In genomic region chr5:131392461-131393095, GRCh38 we compare ENCODE assay signal across 14 cellular contexts.
DNase-seq lines count a peak whose midpoint lies in the region; ATAC-seq and TF ChIP-seq lines count a peak whose summit lies in the region.
"Had no signal": no experiment of that assay in that cellular context is flagged by ENCODE, and none has a peak within 500 bp of the region (broad histone marks: within the 10 kb centered on the region; RNA-seq: fewer than 3 reads in every experiment).

No MANE protein-coding gene starts in this region.

- no peak for TF ChIP-seq CTCF in CD8-positive, alpha-beta T cell (IDR thresholded peaks at IDR 0.05)

- H3K4me1 ChIP-seq in CD8-positive, alpha-beta T cell (ENCODE audit: insufficient read depth, low read length), result peaks cover 73% of the 10 kb centered on the region
- H3K4me1 ChIP-seq: breast epithelium, foreskin keratinocyte had no signal

- no peaks in the 10 kb centered on the region for H3K9me3 ChIP-seq in CD8-positive, alpha-beta T cell (ENCODE audit: low read length)
- no peaks in the 10 kb centered on the region for H3K9me3 ChIP-seq in SK-N-MC (ENCODE audit: low read depth, low read length)
- H3K9me3 ChIP-seq: breast epithelium, thoracic aorta had no signal

- no peaks in the 10 kb centered on the region for H3K27me3 Mint-ChIP-seq in CD8-positive, alpha-beta T cell (ENCODE audit: low read depth)
- no peaks in the 10 kb centered on the region for H3K27me3 Mint-ChIP-seq in natural killer cell treated with Interleukin-12 subunit alpha and Interleukin-12 subunit beta and Interleukin-15 and Interleukin-18, amount 100 ng/mL, for 72 hours

- H3K9me3 Mint-ChIP-seq in CD8-positive, alpha-beta T cell, result no peaks in the 10 kb centered on the region
- H3K9me3 Mint-ChIP-seq in natural killer cell treated with Interleukin-12 subunit alpha and Interleukin-12 subunit beta and Interleukin-15 and Interleukin-18, amount 100 ng/mL, for 72 hours, result no peaks in the 10 kb centered on the region

- intact Hi-C loops in CD8-positive, alpha-beta T cell (cut with DNase I, micrococcal nuclease), result loop anchor here in 1 of 2 experiments (5.0 kb wide), 1 partner anchor 35 kb away; no protein-coding TSS in a partner anchor

- peaks cover 82% of the 10 kb centered on the region for H3K4me1 Mint-ChIP-seq in CD8-positive, alpha-beta T cell (ENCODE audit: low read depth)
- peaks cover 47 to 71% of the 10 kb centered on the region in 2 donors for H3K4me1 Mint-ChIP-seq in natural killer cell treated with Interleukin-12 subunit alpha and Interleukin-12 subunit beta and Interleukin-15 and Interleukin-18, amount 100 ng/mL, for 72 hours (ENCODE audit: low read depth in 2 of 2)

- no peak overlapping the region for H3K9ac ChIP-seq in SK-N-MC (ENCODE audit: insufficient read length)

- POLR2A ChIA-PET in CD8-positive, alpha-beta T cell (lab: Charles Lee), result interaction anchor here (0.5 to 1.2 kb wide), 4 partner anchors 8 to 128 kb away, joined by 3 to 4 read pairs (median 3); partner anchors contain the start of gene CDC42SE2

- no peak overlapping the region for H3K4me3 ChIP-seq in CD8-positive, alpha-beta T cell (ENCODE audit: low read depth, low read length)
- H3K4me3 ChIP-seq in SK-N-MC, result no peak overlapping the region
- H3K4me3 ChIP-seq: breast epithelium had no signal

- no peaks in the 10 kb centered on the region for H3K27me3 ChIP-seq in CD8-positive, alpha-beta T cell (ENCODE audit: insufficient read depth, low read length)
- H3K27me3 ChIP-seq: breast epithelium, foreskin keratinocyte had no signal

- peaks cover 94% of the 10 kb centered on the region for H3K36me3 Mint-ChIP-seq in CD8-positive, alpha-beta T cell
- peaks cover 42% of the 10 kb centered on the region for H3K36me3 Mint-ChIP-seq in natural killer cell treated with Interleukin-12 subunit alpha and Interleukin-12 subunit beta and Interleukin-15 and Interleukin-18, amount 100 ng/mL, for 72 hours

- peaks cover 60% of the 10 kb centered on the region for H3K36me3 ChIP-seq in CD8-positive, alpha-beta T cell (ENCODE audit: insufficient read depth, low read length)
- H3K36me3 ChIP-seq in SK-N-MC (ENCODE audit: insufficient read depth, low read length), result peaks cover 82% of the 10 kb centered on the region
- H3K36me3 ChIP-seq: breast epithelium, thoracic aorta had no signal

- peak overlapping the region; percentile 50 for H3K27ac ChIP-seq in CD8-positive, alpha-beta T cell (ENCODE audit: low read depth, low read length)
- 0 out of 2 replicates have a peak overlapping the region, but pooled peaks have one; percentile 66 for H3K27ac ChIP-seq in SK-N-MC
- H3K27ac ChIP-seq: breast epithelium, foreskin keratinocyte had no signal

- no peak for DNase-seq in CD8-positive, alpha-beta T cell
- DNase-seq in SK-N-MC (ENCODE audit: low read depth, low spot score) (no peak), NCI-H2081 treated with DMSO at 0.1 percent for 48 hours (lab: John Stamatoyannopoulos, UW) (no peak)
- DNase-seq in central memory CD4-positive, alpha-beta T cell, result peak; percentile 37
- DNase-seq in natural killer cell treated with Interleukin-12 subunit alpha and Interleukin-12 subunit beta and Interleukin-15 and Interleukin-18, amount 100 ng/mL, for 72 hours (ENCODE audit: low spot score), result no peak
- DNase-seq: DND-41; foreskin keratinocyte; Karpas-422; NCI-H1417; stimulated activated CD4-positive, alpha-beta T cell treated with anti-CD3 and anti-CD28 coated beads, Interleukin-15, amount 100 ng/mL, for 24 hours had no signal

- no peak for ATAC-seq in CD8-positive, alpha-beta T cell
- no peak for ATAC-seq in natural killer cell treated with Interleukin-12 subunit alpha and Interleukin-12 subunit beta and Interleukin-15 and Interleukin-18, amount 100 ng/mL, for 72 hours
- ATAC-seq in HG03159 (IDR thresholded peaks at IDR 0.05; ENCODE audit: unreplicated experiment) (no peak), HG03571 (IDR thresholded peaks at IDR 0.05; ENCODE audit: unreplicated experiment) (no peak)
- ATAC-seq: foreskin keratinocyte had no signal

- H3K4me3 Mint-ChIP-seq in CD8-positive, alpha-beta T cell, result peak overlapping the region; percentile 26
- H3K4me3 Mint-ChIP-seq in natural killer cell treated with Interleukin-12 subunit alpha and Interleukin-12 subunit beta and Interleukin-15 and Interleukin-18, amount 100 ng/mL, for 72 hours, result no peak overlapping the region

- CTCF ChIA-PET in CD8-positive, alpha-beta T cell (lab: Charles Lee), result interaction anchor here (0.7 to 0.9 kb wide), 2 partner anchors 11 to 79 kb away, joined by 3 read pairs; no protein-coding TSS in a partner anchor

- peak overlapping the region; percentile 89 for H3K27ac Mint-ChIP-seq in CD8-positive, alpha-beta T cell
- H3K27ac Mint-ChIP-seq in natural killer cell treated with Interleukin-12 subunit alpha and Interleukin-12 subunit beta and Interleukin-15 and Interleukin-18, amount 100 ng/mL, for 72 hours, result peak overlapping the region; percentile 86 to 93
